In the genomic region with DNA sequence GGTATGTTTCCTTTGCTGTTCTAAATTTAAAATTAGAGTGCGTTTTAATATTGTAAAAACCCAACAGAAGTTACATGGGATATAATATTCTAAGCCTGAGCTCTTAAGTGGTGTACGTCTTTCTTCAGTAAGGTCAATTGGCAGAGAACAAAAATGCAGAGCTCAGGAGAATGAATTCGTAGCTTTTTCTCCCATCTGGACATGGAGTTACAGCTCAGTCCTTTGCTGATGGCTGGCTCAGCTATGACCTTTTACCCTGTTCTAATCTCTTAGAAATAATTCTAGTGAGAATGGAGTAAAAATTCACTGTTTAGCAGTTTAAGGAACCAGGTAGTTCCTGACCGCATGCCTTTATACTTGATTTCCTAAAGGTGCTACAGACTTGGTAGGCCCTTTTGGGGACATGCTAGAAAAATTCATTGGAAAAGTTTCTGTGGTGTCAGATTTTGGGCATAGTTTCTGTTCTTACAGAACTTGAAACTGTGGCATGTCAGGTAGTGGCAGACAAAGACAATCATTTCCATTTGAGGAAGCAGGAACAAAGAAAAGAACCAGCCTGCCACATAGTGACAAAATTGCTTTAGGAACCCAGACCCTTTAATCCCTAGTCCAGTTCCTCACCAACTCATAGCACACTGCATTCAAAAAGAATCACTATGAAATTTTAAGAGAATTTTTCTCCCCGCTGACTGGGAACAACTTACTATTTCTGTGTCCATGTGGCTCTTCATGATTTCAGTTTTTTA, we compare ENCODE assay signal across 1 cellular context.
TF ChIP-seq lines count a peak whose summit lies in the region.

No MANE protein-coding gene starts in this region.

TF ChIP-seq in SK-N-SH, 30 proteins besides CTCF, POLR2A, EP300 and RAD21 (continued from another document):
- TF ChIP-seq IRF3 (IDR thresholded peaks at IDR 0.05; ENCODE audit: low read depth, low read length) (no peak), POLR2AphosphoS5 (IDR thresholded peaks at IDR 0.05; ENCODE audit: low read depth, low read length) (no peak)
TF ChIP-seq in SK-N-SH: peak in this region for 0.
